14 cellular contexts compared by ENCODE assay signal in the genomic region with DNA sequence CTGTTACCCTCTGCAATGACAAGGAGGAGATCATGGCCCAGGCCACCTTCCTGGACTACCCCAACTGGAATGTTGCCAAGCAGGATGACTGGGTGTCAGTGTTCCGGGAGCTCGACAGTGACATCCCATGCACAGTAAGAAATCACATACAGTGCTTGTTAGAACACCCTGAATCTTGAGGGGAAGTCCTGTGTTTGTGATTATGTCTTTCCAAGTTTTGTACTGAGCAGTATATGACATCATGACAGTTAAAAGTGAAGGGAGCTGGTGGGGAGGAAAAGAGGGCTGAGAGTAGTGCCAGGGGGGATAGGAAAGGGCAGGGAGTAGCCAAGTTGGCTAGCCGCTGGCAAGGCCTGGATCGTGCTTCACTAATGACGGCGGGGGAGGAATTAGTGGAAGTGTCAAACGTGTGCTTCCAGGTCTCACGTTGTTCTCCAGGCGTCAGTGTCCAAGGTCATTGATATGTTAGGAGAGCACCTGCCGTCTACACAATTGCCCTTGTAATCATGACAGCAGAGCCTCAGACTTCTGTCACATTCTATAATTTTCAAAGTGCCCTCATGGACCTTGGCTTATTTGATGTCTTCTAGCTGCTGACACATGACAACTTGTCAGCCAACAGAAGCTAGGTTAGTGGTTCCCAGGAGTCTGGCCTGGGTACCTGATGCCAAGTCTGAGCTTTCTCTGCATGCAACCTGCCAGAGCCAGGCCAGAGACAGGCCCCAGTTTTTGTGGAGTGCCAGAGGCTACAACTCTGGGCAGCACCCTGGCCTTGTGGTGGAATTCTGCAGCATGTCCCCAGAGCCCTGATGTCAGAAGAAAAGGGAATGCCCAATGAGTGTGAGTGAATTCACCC. TPM values are rescaled to one million over a fixed set of nuclear protein-coding genes. Genes with fewer than 3 reads are reported as not detected.
DNase-seq lines count a peak whose midpoint lies in the region; ATAC-seq and TF ChIP-seq lines count a peak whose summit lies in the region.
"Had no signal": no experiment of that assay in that cellular context is flagged by ENCODE, and none has a peak within 500 bp of the region (broad histone marks: within the 10 kb centered on the region; RNA-seq: fewer than 3 reads in every experiment).

No MANE protein-coding gene starts in this region.

- peaks cover 9% of the 10 kb centered on the region for H3K27me3 ChIP-seq in left ventricle myocardium inferior (ENCODE audit: low read depth)
- H3K27me3 ChIP-seq: BLaER1, MG63 had no signal

- no peak overlapping the region for H3K4me3 Mint-ChIP-seq in stimulated activated memory B cell treated with anti-CD40 and anti-IgM and Interleukin-4, amounts not matched to agents 10 μg/mL and 1 μg/mL and 100 μg/mL, for 72 hours
- H3K4me3 Mint-ChIP-seq: CD8-positive, alpha-beta memory T cell had no signal

- no peak for TF ChIP-seq CTCF in left ventricle myocardium inferior (IDR thresholded peaks at IDR 0.05; ENCODE audit: borderline replicate concordance)

- no peaks in the 10 kb centered on the region for H3K9me3 Mint-ChIP-seq in stimulated activated memory B cell treated with anti-CD40 and anti-IgM and Interleukin-4, amounts not matched to agents 10 μg/mL and 1 μg/mL and 100 μg/mL, for 72 hours
- H3K9me3 Mint-ChIP-seq: CD8-positive, alpha-beta memory T cell had no signal

- no peak overlapping the region for H3K4me3 ChIP-seq in left ventricle myocardium inferior
- H3K4me3 ChIP-seq: BLaER1, MG63, SJSA1 had no signal

- H3K36me3 ChIP-seq in left ventricle myocardium inferior = no peaks in the 10 kb centered on the region
- H3K36me3 ChIP-seq: BLaER1, MG63, SJSA1 had no signal

- no peaks in the 10 kb centered on the region for H3K9me3 ChIP-seq in left ventricle myocardium inferior (replicated peaks)
- H3K9me3 ChIP-seq: BLaER1, MG63, SJSA1 had no signal

- peak; percentile 14 for ATAC-seq in stimulated activated memory B cell treated with anti-CD40 and anti-IgM and Interleukin-4, amounts not matched to agents 10 μg/mL and 1 μg/mL and 100 μg/mL, for 72 hours
- ATAC-seq in HG02678 (IDR thresholded peaks at IDR 0.05; ENCODE audit: unreplicated experiment) = no peak

- H3K4me1 Mint-ChIP-seq in stimulated activated memory B cell treated with anti-CD40 and anti-IgM and Interleukin-4, amounts not matched to agents 10 μg/mL and 1 μg/mL and 100 μg/mL, for 72 hours = no peaks in the 10 kb centered on the region
- H3K4me1 Mint-ChIP-seq: CD8-positive, alpha-beta memory T cell had no signal

- no peaks in the 10 kb centered on the region for H3K36me3 Mint-ChIP-seq in stimulated activated memory B cell treated with anti-CD40 and anti-IgM and Interleukin-4, amounts not matched to agents 10 μg/mL and 1 μg/mL and 100 μg/mL, for 72 hours
- H3K36me3 Mint-ChIP-seq: CD8-positive, alpha-beta memory T cell had no signal

- H3K4me1 ChIP-seq in left ventricle myocardium inferior = peaks cover 12% of the 10 kb centered on the region
- H3K4me1 ChIP-seq: SJSA1 had no signal

- intact Hi-C loops in left ventricle myocardium inferior (cut with micrococcal nuclease) = no loop called here

- DNase-seq in NCI-H146 (lab: John Stamatoyannopoulos, UW) (peak; percentile 23), SHP77 treated with DMSO at 0.1 percent for 48 hours (lab: John Stamatoyannopoulos, UW) (peak; percentile 69), left ventricle myocardium inferior (no peak), T-helper 9 cell (no peak), A172 (ENCODE audit: low spot score) (no peak)
- DNase-seq: CD8-positive, alpha-beta memory T cell; MG63; NCI-H1105 treated with DMSO at 0.1 percent for 48 hours; NCI-H2029; NCI-H510A had no signal

- H3K27me3 Mint-ChIP-seq in stimulated activated memory B cell treated with anti-CD40 and anti-IgM and Interleukin-4, amounts not matched to agents 10 μg/mL and 1 μg/mL and 100 μg/mL, for 72 hours = no peaks in the 10 kb centered on the region

- H3K27ac ChIP-seq in left ventricle myocardium inferior (replicated peaks) = peak overlapping the region; percentile 72
- H3K27ac ChIP-seq: BLaER1, SJSA1 had no signal

- no peak overlapping the region for H3K27ac Mint-ChIP-seq in stimulated activated memory B cell treated with anti-CD40 and anti-IgM and Interleukin-4, amounts not matched to agents 10 μg/mL and 1 μg/mL and 100 μg/mL, for 72 hours

RNA-seq across cellular contexts. Expression of a gene that starts 18.8 kb away (rescaled TPM):
- total RNA-seq in left ventricle myocardium inferior = 54.8 TPM
- total RNA-seq in A172 (2014; rRNA removed; shearing (Covaris generic)) = 0.16 and 0.22 TPM in 2 replicates
- total RNA-seq: CD8-positive, alpha-beta memory T cell; SJSA1 had no signal

RNA-seq across cellular contexts. Expression of a gene that starts 18.8 kb away (rescaled TPM):
- total RNA-seq in left ventricle myocardium inferior = 18.0 TPM
- 48.2 and 50.8 TPM in 2 replicates for total RNA-seq in A172 (2014; rRNA removed; shearing (Covaris generic))

RNA-seq across cellular contexts. Expression of a gene that starts 53.9 kb away (rescaled TPM):
- 67.5 TPM for total RNA-seq in left ventricle myocardium inferior
- 92.8 and 106 TPM in 2 replicates for total RNA-seq in A172 (2014; rRNA removed; shearing (Covaris generic))

Comparison
In these comparisons a context has a peak if more than half of its experiments do, and no peak if none do; other contexts are left out.
1. DNase-seq: peak in NCI-H146 (single experiment) and SHP77 treated with DMSO at 0.1 percent for 48 hours (single experiment); none in left ventricle myocardium inferior (single experiment), T-helper 9 cell (single experiment) and A172 (single experiment).
2. RNA of a gene that starts 18.8 kb away (total RNA-seq): 54.8 TPM in left ventricle myocardium inferior (single experiment); 0.16 to 0.22 TPM in A172; every median in the first group is over 10 times any median in the second.